Comparison of ENCODE assay signal across 25 cellular contexts in the genomic region with DNA sequence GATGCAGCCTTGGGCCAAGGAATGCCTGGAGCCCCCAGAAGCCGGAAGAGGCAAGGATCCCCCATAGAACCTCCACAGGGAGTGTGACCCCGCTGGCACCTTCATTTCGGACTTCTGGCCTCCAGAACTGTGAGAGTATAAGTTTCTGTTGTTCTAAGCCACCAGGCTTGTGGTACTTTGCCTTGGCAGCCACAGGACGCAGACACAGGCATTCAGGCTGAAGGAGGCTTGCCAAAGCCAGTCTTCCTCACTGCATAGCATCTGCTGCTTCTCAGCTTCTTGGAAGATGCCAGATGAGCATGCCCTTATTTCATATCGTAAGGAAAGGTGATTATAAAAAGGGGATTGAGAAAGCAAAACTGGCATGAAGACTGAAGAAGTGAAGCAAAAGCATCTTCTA.
"Had no signal": no experiment of that assay in that cellular context is flagged by ENCODE, and none has a peak within 500 bp of the region (broad histone marks: within the 10 kb centered on the region; RNA-seq: fewer than 3 reads in every experiment).

No MANE protein-coding gene starts in this region.

- ATAC-seq: activated CD4-positive, alpha-beta T cell treated with anti-CD3 and anti-CD28 coated beads for 36 hours; activated T-cell treated with anti-CD3 and anti-CD28 coated beads, Interleukin-2, amount 50 U/mL, for 4 hours; activated T-helper 17 cell treated with anti-CD3 and anti-CD28 coated beads, Interleukin-2, amount 50 U/mL, for 72 hours; effector memory CD8-positive, alpha-beta T cell; gastroesophageal sphincter; heart right ventricle had no signal

- H3K27ac ChIP-seq: brain microvascular endothelial cell, esophagus muscularis mucosa, gastroesophageal sphincter, heart right ventricle had no signal

- H3K27me3 ChIP-seq: brain microvascular endothelial cell, esophagus muscularis mucosa, gastroesophageal sphincter, heart right ventricle had no signal

- H3K9me3 ChIP-seq: esophagus muscularis mucosa, gastroesophageal sphincter, heart right ventricle had no signal

- H3K36me3 ChIP-seq: brain microvascular endothelial cell, esophagus muscularis mucosa, gastroesophageal sphincter, heart right ventricle had no signal

- H3K4me1 ChIP-seq: esophagus muscularis mucosa, gastroesophageal sphincter had no signal

- DNase-seq: activated CD4-positive, alpha-beta memory T cell treated with anti-CD3 and anti-CD28 coated beads for 36 hours; activated CD4-positive, alpha-beta T cell treated with anti-CD3 and anti-CD28 coated beads for 36 hours; activated CD4-positive, alpha-beta T cell treated with anti-CD3 and anti-CD28 coated beads, Interleukin-2, amount 10 ng/mL, durations not matched to agents 24 days and 14 days; activated CD4-positive, CD25-positive, alpha-beta regulatory T cell; activated CD4-positive, CD25-positive, alpha-beta regulatory T cell treated with anti-CD3 and anti-CD28 coated beads, Interleukin-2, amount 50 U/mL, for 72 hours; activated CD8-positive, alpha-beta memory T cell treated with anti-CD3 and anti-CD28 coated beads, Interleukin-2, amount 50 U/mL, for 48 hours; activated effector memory CD4-positive, alpha-beta T cell treated with Interleukin-2 at 50 U/mL for 16 hours; activated gamma-delta T cell treated with Interleukin-2 at 50 U/mL for 16 hours; activated naive CD4-positive, alpha-beta T cell treated with anti-CD3 and anti-CD28 coated beads, Interleukin-2, amount 50 U/mL, for 16 hours; activated naive CD4-positive, alpha-beta T cell treated with Interleukin-2 at 50 U/mL for 16 hours; activated T-cell treated with anti-CD3 and anti-CD28 coated beads for 4 hours; activated T-cell treated with anti-CD3 and anti-CD28 coated beads, Interleukin-2, amount 50 U/mL, for 4 hours; amniotic stem cell; anterior cingulate cortex; brain microvascular endothelial cell; cortex of kidney; dermis blood vessel endothelial cell; effector CD4-positive, alpha-beta T cell; effector memory CD8-positive, alpha-beta T cell; erythroblast; heart right ventricle; T-helper 2 cell had no signal

- H3K4me3 ChIP-seq: esophagus muscularis mucosa, gastroesophageal sphincter, heart right ventricle had no signal
